ENCODE assay signal across 8 cellular contexts in the genomic region with DNA sequence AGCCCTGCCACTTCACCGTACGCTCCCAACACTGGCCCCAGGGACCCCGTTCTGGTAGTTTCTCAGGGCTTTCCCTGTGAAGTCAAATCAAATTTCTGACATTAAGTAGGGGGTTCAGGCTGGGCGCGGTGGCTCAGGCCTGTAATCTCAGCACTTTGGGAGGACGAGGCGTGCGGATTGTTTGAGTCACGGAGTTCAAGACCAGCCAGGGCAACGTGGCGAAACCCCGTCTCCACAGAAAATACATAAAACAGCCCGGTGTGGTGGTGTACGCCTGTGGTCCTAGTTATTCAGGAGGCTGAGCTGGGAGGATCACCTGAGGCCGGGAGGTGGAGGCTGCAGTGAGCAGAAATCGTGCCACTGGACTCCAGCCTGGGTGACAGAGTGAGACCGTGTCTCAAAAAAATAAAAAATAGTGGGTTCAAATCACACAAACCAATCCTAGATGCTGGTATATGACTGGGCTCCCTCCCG. TPM values are rescaled to one million over a fixed set of nuclear protein-coding genes. Genes with fewer than 3 reads are reported as not detected.
DNase-seq lines count a peak whose midpoint lies in the region; ATAC-seq and TF ChIP-seq lines count a peak whose summit lies in the region.

No MANE protein-coding gene starts in this region.

- H3K4me3 ChIP-seq in H7 (ENCODE audit: insufficient read depth, low read depth, low read length), result peak overlapping the region; percentile 93
- peak overlapping the region; percentile 92 for H3K4me3 ChIP-seq in coronary artery

- H3K27ac ChIP-seq in coronary artery, result peak overlapping the region; percentile 89 to 94

- no peaks in the 10 kb centered on the region for H3K36me3 Mint-ChIP-seq in natural killer cell

- DNase-seq in H7 (no peak), T-helper 22 cell (ENCODE audit: low read depth) (peak; percentile 8), coronary artery (ENCODE audit: low spot score) (no peak), natural killer cell (no peak), ureter (ENCODE audit: low spot score) (peak; percentile 50), retina (no peak)

- H3K27me3 ChIP-seq in H7 (ENCODE audit: control insufficient read depth, insufficient read depth, low read length), result no peaks in the 10 kb centered on the region

- H3K9me3 Mint-ChIP-seq in natural killer cell, result no peaks in the 10 kb centered on the region

- H3K27me3 Mint-ChIP-seq in natural killer cell (ENCODE audit: low read depth in 2 of 2), result no peaks in the 10 kb centered on the region

- intact Hi-C loops in natural killer cell (cut with micrococcal nuclease), result loop anchor here (1.0 kb wide), 2 partner anchors 8 to 32 kb away; partner anchors contain the start of genes HEXD, NARF and OGFOD3

- TF ChIP-seq CTCF in coronary artery (IDR thresholded peaks at IDR 0.05) (no peak), natural killer cell (IDR thresholded peaks at IDR 0.05) (no peak)

- no peaks in the 10 kb centered on the region; the same call in 1 of the 2 replicates for H3K36me3 ChIP-seq in H7 (replicated peaks; ENCODE audit: control insufficient read depth, insufficient read depth, low read length)

- peaks cover 25 to 44% of the 10 kb centered on the region in 2 donors for H3K4me1 Mint-ChIP-seq in natural killer cell

- peak overlapping the region; percentile 97 for H3K4me3 Mint-ChIP-seq in natural killer cell

- ATAC-seq in natural killer cell (peak in 1 of 3 donors; percentile 2), HG03565 (IDR thresholded peaks at IDR 0.05; ENCODE audit: unreplicated experiment) (no peak), GM21737 (IDR thresholded peaks at IDR 0.05; ENCODE audit: unreplicated experiment) (no peak)

- H3K27ac Mint-ChIP-seq in natural killer cell, result peak overlapping the region; percentile 96

RNA-seq across cellular contexts. Expression of gene CYBC1, which starts 0.6 kb away (rescaled TPM):
- 62.8 and 76.1 TPM in 2 replicates for total RNA-seq in H7 (2014; rRNA removed; shearing (Covaris generic))
- 100 to 1,000 TPM; 168 to 219 (median 192) TPM for total RNA-seq in natural killer cell
- 98.0 TPM for total RNA-seq in ureter

RNA-seq across cellular contexts. Expression of gene NARF, which starts 8.6 kb away (rescaled TPM):
- total RNA-seq in H7 (2014; rRNA removed; shearing (Covaris generic)), result 42.2 and 49.9 TPM in 2 replicates
- total RNA-seq in natural killer cell (100 to 1,000 TPM; 130 to 203 (median 158) TPM), ureter (48.2 TPM)

RNA-seq across cellular contexts. Expression of gene OGFOD3, which starts 31.5 kb away (rescaled TPM):
- total RNA-seq in H7 (2014; rRNA removed; shearing (Covaris generic)), result 26.2 and 28.6 TPM in 2 replicates
- total RNA-seq in natural killer cell (10 to 100 TPM; 21.6 to 28.6 (median 23.3) TPM), ureter (31.9 TPM)

RNA-seq across cellular contexts. Expression of gene HEXD, which starts 31.8 kb away (rescaled TPM):
- total RNA-seq in H7 (2014; rRNA removed; shearing (Covaris generic)), result 16.6 and 24.6 TPM in 2 replicates
- total RNA-seq in natural killer cell (10 to 100 TPM; 35.7 to 57.4 (median 51.5) TPM), ureter (44.5 TPM)

Comparison
In these comparisons a context has a peak if more than half of its experiments do, and no peak if none do; other contexts are left out.
1. DNase-seq: peak in T-helper 22 cell (single experiment) and ureter (single experiment); none in H7 (single experiment), coronary artery (single experiment), natural killer cell (single experiment) and retina (single experiment).